Comparison of ENCODE assay signal across 8 cellular contexts in the genomic region with DNA sequence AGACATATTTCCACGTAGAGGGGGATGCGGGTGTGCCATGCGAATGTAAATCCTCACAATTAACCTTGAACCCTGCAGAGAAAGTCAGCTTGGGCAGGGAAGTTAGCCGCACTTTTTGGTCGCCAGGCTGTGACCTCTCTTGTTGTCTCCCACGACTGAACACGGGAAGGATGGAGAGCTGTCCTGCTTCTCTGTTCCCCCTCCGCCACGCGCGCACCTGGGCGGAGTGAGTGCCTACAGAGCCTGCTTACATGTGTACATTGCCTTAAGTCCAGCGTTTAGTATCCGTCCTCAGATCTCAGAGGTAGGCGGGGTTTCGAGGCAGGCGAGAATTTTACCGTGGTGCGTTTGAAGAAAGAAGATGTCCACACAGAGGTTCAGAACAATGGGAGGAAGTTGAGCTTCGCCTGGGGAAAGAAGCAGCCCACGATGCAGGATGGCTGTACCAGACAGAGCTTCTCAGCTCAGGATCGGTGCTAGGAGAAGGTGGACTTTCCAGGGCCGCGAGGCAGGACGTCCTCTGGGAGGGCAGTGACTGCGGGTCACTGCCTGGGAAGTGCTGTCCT. TPM values are rescaled to one million over a fixed set of nuclear protein-coding genes. Genes with fewer than 3 reads are reported as not detected.
DNase-seq lines count a peak whose midpoint lies in the region; ATAC-seq and TF ChIP-seq lines count a peak whose summit lies in the region.

No MANE protein-coding gene starts in this region.

- H3K79me2 ChIP-seq in neural cell (replicated peaks; ENCODE audit: insufficient read depth, low read length) = peaks cover 8% of the 10 kb centered on the region

- peak overlapping the region; percentile 93 for H3K27ac Mint-ChIP-seq in activated CD8-positive, alpha-beta memory T cell treated with anti-CD3 and anti-CD28 coated beads, Interleukin-2, amount 10 ng/mL, durations not matched to agents 7 days and 5 days
- H3K27ac Mint-ChIP-seq in activated T-helper 17 cell treated with anti-CD3 and anti-CD28 coated beads, Interleukin-2, amount 50 U/mL, for 72 hours = peak overlapping the region; percentile 93

- H3K4me3 ChIP-seq in foreskin fibroblast (ENCODE audit: low read depth in 1 of 2, low read length in 2 of 2) = peak overlapping the region; percentile 83 to 89
- peak overlapping the region; percentile 73 for H3K4me3 ChIP-seq in neural cell (ENCODE audit: low read length)

- H3F3A ChIP-seq in neural cell (ENCODE audit: insufficient read depth, low read length, poor library complexity, severe bottlenecking) = no peaks in the 10 kb centered on the region

- peak; percentile 28 for ATAC-seq in activated CD8-positive, alpha-beta memory T cell treated with anti-CD3 and anti-CD28 coated beads, Interleukin-2, amount 10 ng/mL, durations not matched to agents 7 days and 5 days
- peak; percentile 1 for ATAC-seq in HG02840 (IDR thresholded peaks at IDR 0.05; ENCODE audit: low FRiP score, unreplicated experiment)
- peak; percentile 27 for ATAC-seq in activated T-helper 17 cell treated with anti-CD3 and anti-CD28 coated beads, Interleukin-2, amount 50 U/mL, for 72 hours (replicated peaks)

- no peak for TF ChIP-seq RAD21 in neural cell (conservative IDR thresholded peaks at IDR 0.05)

- TF ChIP-seq CTCF in foreskin fibroblast (IDR thresholded peaks at IDR 0.05; ENCODE audit: low read depth, low read length) (no peak), neural cell (IDR thresholded peaks at IDR 0.05; ENCODE audit: poor library complexity, severe bottlenecking) (no peak)

- no peaks in the 10 kb centered on the region for H4K20me1 ChIP-seq in neural cell (ENCODE audit: insufficient read depth)

- peak overlapping the region; percentile 83 for H3K9ac ChIP-seq in neural cell (ENCODE audit: low read length)

- peak overlapping the region; percentile 63 for H2AFZ ChIP-seq in neural cell (ENCODE audit: low read depth, low read length)

- H3K9me3 ChIP-seq in neural cell (ENCODE audit: low read length) = no peaks in the 10 kb centered on the region

- peak overlapping the region; percentile 86 for H3K4me3 Mint-ChIP-seq in activated CD8-positive, alpha-beta memory T cell treated with anti-CD3 and anti-CD28 coated beads, Interleukin-2, amount 10 ng/mL, durations not matched to agents 7 days and 5 days
- peak overlapping the region; percentile 90 for H3K4me3 Mint-ChIP-seq in activated T-helper 17 cell treated with anti-CD3 and anti-CD28 coated beads, Interleukin-2, amount 50 U/mL, for 72 hours

- H3K4me1 Mint-ChIP-seq in activated CD8-positive, alpha-beta memory T cell treated with anti-CD3 and anti-CD28 coated beads, Interleukin-2, amount 10 ng/mL, durations not matched to agents 7 days and 5 days = peaks cover 38% of the 10 kb centered on the region
- H3K4me1 Mint-ChIP-seq in activated T-helper 17 cell treated with anti-CD3 and anti-CD28 coated beads, Interleukin-2, amount 50 U/mL, for 72 hours = peaks cover 29% of the 10 kb centered on the region

- peaks cover 6% of the 10 kb centered on the region for H3K27me3 Mint-ChIP-seq in activated CD8-positive, alpha-beta memory T cell treated with anti-CD3 and anti-CD28 coated beads, Interleukin-2, amount 10 ng/mL, durations not matched to agents 7 days and 5 days
- H3K27me3 Mint-ChIP-seq in activated T-helper 17 cell treated with anti-CD3 and anti-CD28 coated beads, Interleukin-2, amount 50 U/mL, for 72 hours = peaks cover 15% of the 10 kb centered on the region

- peak overlapping the region; percentile 83 for H3K4me2 ChIP-seq in neural cell (ENCODE audit: low read length)

- peaks cover 4% of the 10 kb centered on the region for H3K36me3 Mint-ChIP-seq in activated CD8-positive, alpha-beta memory T cell treated with anti-CD3 and anti-CD28 coated beads, Interleukin-2, amount 10 ng/mL, durations not matched to agents 7 days and 5 days
- peaks cover 29% of the 10 kb centered on the region for H3K36me3 Mint-ChIP-seq in activated T-helper 17 cell treated with anti-CD3 and anti-CD28 coated beads, Interleukin-2, amount 50 U/mL, for 72 hours (ENCODE audit: low read depth)

- H3K36me3 ChIP-seq in neural cell (ENCODE audit: insufficient read depth, low read length) = no peaks in the 10 kb centered on the region

- CTCF ChIA-PET in activated CD8-positive, alpha-beta memory T cell treated with anti-CD3 and anti-CD28 coated beads, Interleukin-2, amount 10 ng/mL, durations not matched to agents 7 days and 5 days (lab: Charles Lee) = interaction anchor here (0.9 to 2.1 kb wide), 11 partner anchors 9 to 882 kb away, joined by 3 to 10 read pairs (median 5); no protein-coding TSS in a partner anchor

- H3K27me3 ChIP-seq in neural cell (ENCODE audit: insufficient read depth, low read depth, low read length) = no peaks in the 10 kb centered on the region

- H3K9me2 ChIP-seq in neural cell (ENCODE audit: insufficient read depth, low read length) = no peaks in the 10 kb centered on the region

- TF ChIP-seq EP300 in neural cell (conservative IDR thresholded peaks at IDR 0.05; ENCODE audit: poor library complexity, severe bottlenecking) = no peak

- H3K9me3 Mint-ChIP-seq in activated CD8-positive, alpha-beta memory T cell treated with anti-CD3 and anti-CD28 coated beads, Interleukin-2, amount 10 ng/mL, durations not matched to agents 7 days and 5 days (ENCODE audit: low read depth) = peaks cover 2% of the 10 kb centered on the region
- H3K9me3 Mint-ChIP-seq in activated T-helper 17 cell treated with anti-CD3 and anti-CD28 coated beads, Interleukin-2, amount 50 U/mL, for 72 hours = no peaks in the 10 kb centered on the region

- no peak for DNase-seq in activated CD8-positive, alpha-beta memory T cell treated with anti-CD3 and anti-CD28 coated beads, Interleukin-2, amount 10 ng/mL, durations not matched to agents 7 days and 5 days
- DNase-seq in activated CD8-positive, alpha-beta memory T cell treated with anti-CD3 and anti-CD28 coated beads for 24 hours = no peak
- DNase-seq in NCI-H510A (lab: John Stamatoyannopoulos, UW) (peak; percentile 29), foreskin fibroblast (peak; percentile 56 to 81), SKM-1 treated with dmso at 0.1 percent for 144 hours (lab: John Stamatoyannopoulos, UW; ENCODE audit: unreplicated experiment) (no peak)

- H3K27ac ChIP-seq in neural cell (ENCODE audit: low read length) = peak overlapping the region; percentile 85

TF ChIP-seq in neural cell, 6 proteins besides CTCF, POLR2A, EP300 and RAD21:
- TF ChIP-seq SMC3 (conservative IDR thresholded peaks at IDR 0.05; ENCODE audit: poor library complexity) (peak; percentile 0), MXI1 (conservative IDR thresholded peaks at IDR 0.05; ENCODE audit: poor library complexity, severe bottlenecking) (peak; percentile 60)
- TF ChIP-seq, protein P1, sequence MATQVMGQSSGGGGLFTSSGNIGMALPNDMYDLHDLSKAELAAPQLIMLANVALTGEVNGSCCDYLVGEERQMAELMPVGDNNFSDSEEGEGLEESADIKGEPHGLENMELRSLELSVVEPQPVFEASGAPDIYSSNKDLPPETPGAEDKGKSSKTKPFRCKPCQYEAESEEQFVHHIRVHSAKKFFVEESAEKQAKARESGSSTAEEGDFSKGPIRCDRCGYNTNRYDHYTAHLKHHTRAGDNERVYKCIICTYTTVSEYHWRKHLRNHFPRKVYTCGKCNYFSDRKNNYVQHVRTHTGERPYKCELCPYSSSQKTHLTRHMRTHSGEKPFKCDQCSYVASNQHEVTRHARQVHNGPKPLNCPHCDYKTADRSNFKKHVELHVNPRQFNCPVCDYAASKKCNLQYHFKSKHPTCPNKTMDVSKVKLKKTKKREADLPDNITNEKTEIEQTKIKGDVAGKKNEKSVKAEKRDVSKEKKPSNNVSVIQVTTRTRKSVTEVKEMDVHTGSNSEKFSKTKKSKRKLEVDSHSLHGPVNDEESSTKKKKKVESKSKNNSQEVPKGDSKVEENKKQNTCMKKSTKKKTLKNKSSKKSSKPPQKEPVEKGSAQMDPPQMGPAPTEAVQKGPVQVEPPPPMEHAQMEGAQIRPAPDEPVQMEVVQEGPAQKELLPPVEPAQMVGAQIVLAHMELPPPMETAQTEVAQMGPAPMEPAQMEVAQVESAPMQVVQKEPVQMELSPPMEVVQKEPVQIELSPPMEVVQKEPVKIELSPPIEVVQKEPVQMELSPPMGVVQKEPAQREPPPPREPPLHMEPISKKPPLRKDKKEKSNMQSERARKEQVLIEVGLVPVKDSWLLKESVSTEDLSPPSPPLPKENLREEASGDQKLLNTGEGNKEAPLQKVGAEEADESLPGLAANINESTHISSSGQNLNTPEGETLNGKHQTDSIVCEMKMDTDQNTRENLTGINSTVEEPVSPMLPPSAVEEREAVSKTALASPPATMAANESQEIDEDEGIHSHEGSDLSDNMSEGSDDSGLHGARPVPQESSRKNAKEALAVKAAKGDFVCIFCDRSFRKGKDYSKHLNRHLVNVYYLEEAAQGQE (IDR thresholded peaks at IDR 0.05; ENCODE audit: borderline replicate concordance) = no peak

RNA-seq across cellular contexts. Expression of a gene that starts 0.5 kb away (rescaled TPM):
- 10 to 100 TPM; 19.2 to 28.1 TPM for total RNA-seq in activated CD8-positive, alpha-beta memory T cell treated with anti-CD3 and anti-CD28 coated beads, Interleukin-2, amount 10 ng/mL, durations not matched to agents 7 days and 5 days
- total RNA-seq in activated T-helper 17 cell treated with anti-CD3 and anti-CD28 coated beads, Interleukin-2, amount 50 U/mL, for 72 hours = 10 to 100 TPM; 26.6 to 57.1 TPM
- polyA plus RNA-seq in neural cell = 13.9 and 16.8 TPM in 2 replicates
- polyA minus RNA-seq in neural cell = 58.4 and 63.1 TPM in 2 replicates

Comparison
In these comparisons a context has a peak if more than half of its experiments do, and no peak if none do; other contexts are left out.
1. DNase-seq: peak in NCI-H510A (single experiment) and foreskin fibroblast (2 of 2); none in activated CD8-positive, alpha-beta memory T cell treated with anti-CD3 and anti-CD28 coated beads, Interleukin-2, amount 10 ng/mL, durations not matched to agents 7 days and 5 days (single experiment), activated CD8-positive, alpha-beta memory T cell treated with anti-CD3 and anti-CD28 coated beads for 24 hours (single experiment) and SKM-1 treated with dmso at 0.1 percent for 144 hours (single experiment).
2. Peak in every context shown above with its lines, with median percentiles within 50 percentile points of each other: ATAC-seq.